In genomic region chr3:13325092-13325491, GRCh38 we compare ENCODE assay signal across 19 cellular contexts.
DNase-seq lines count a peak whose midpoint lies in the region; ATAC-seq and TF ChIP-seq lines count a peak whose summit lies in the region.
"Had no signal": no experiment of that assay in that cellular context is flagged by ENCODE, and none has a peak within 500 bp of the region (broad histone marks: within the 10 kb centered on the region; RNA-seq: fewer than 3 reads in every experiment).

No MANE protein-coding gene starts in this region.

- no peaks in the 10 kb centered on the region for H3K9me3 ChIP-seq in naive thymus-derived CD4-positive, alpha-beta T cell (ENCODE audit: control insufficient read depth in 2 of 3, low read length in 3 of 3)
- no peaks in the 10 kb centered on the region for H3K9me3 ChIP-seq in colonic mucosa
- H3K9me3 ChIP-seq: thyroid gland had no signal

- no peak for TF ChIP-seq CTCF in colonic mucosa (IDR thresholded peaks at IDR 0.05)

- H3K9ac ChIP-seq in colonic mucosa (ENCODE audit: low read depth in 2 of 2, low read length in 2 of 2), result no peak overlapping the region

- peak overlapping the region in 7 of 9 donors; percentile 22 to 76 (median 43) for H3K27ac Mint-ChIP-seq in naive thymus-derived CD4-positive, alpha-beta T cell
- H3K27ac Mint-ChIP-seq: nephron had no signal

- no peak overlapping the region for H3K27ac ChIP-seq in naive thymus-derived CD4-positive, alpha-beta T cell (ENCODE audit: low read depth, low read length)
- no peak overlapping the region for H3K27ac ChIP-seq in colonic mucosa
- H3K27ac ChIP-seq: 22Rv1, thyroid gland had no signal

- H3K36me3 Mint-ChIP-seq in naive thymus-derived CD4-positive, alpha-beta T cell, result peaks cover 3 to 51% (median 20%) of the 10 kb centered on the region in 5 donors

- peaks cover 32 to 98% (median 59%) of the 10 kb centered on the region in 3 experiments for H3K36me3 ChIP-seq in naive thymus-derived CD4-positive, alpha-beta T cell (ENCODE audit: control insufficient read depth in 2 of 3, insufficient read depth in 3 of 3, low read length in 3 of 3)
- H3K36me3 ChIP-seq in colonic mucosa, result no peaks in the 10 kb centered on the region

- H3K27me3 ChIP-seq in naive thymus-derived CD4-positive, alpha-beta T cell (ENCODE audit: control insufficient read depth in 2 of 2, insufficient read depth in 2 of 2, low read length in 2 of 2), result no peaks in the 10 kb centered on the region
- no peaks in the 10 kb centered on the region for H3K27me3 ChIP-seq in colonic mucosa
- H3K27me3 ChIP-seq: thyroid gland had no signal

- CTCF ChIA-PET in naive thymus-derived CD4-positive, alpha-beta T cell (lab: Charles Lee), result interaction anchor here (0.9 to 1.7 kb wide), 3 partner anchors 23 to 128 kb away, joined by 4 to 7 read pairs (median 6); no protein-coding TSS in a partner anchor

- intact Hi-C loops in naive thymus-derived CD4-positive, alpha-beta T cell (cut with micrococcal nuclease), result no loop called here
- intact Hi-C loops in colonic mucosa (cut with DNase I), result no loop called here

- H3K4me3 Mint-ChIP-seq in naive thymus-derived CD4-positive, alpha-beta T cell, result no peak overlapping the region
- H3K4me3 Mint-ChIP-seq: nephron had no signal

- ATAC-seq in GM21390 (IDR thresholded peaks at IDR 0.05; ENCODE audit: unreplicated experiment) (peak; percentile 70), GM21717 (IDR thresholded peaks at IDR 0.05; ENCODE audit: unreplicated experiment) (no peak), GM18519 (IDR thresholded peaks at IDR 0.05; ENCODE audit: low FRiP score, unreplicated experiment) (no peak)
- ATAC-seq in naive thymus-derived CD4-positive, alpha-beta T cell, result no peak
- ATAC-seq: left ventricle myocardium superior had no signal

- no peaks in the 10 kb centered on the region for H3K4me1 Mint-ChIP-seq in naive thymus-derived CD4-positive, alpha-beta T cell
- H3K4me1 Mint-ChIP-seq: CD4-positive, CD25-positive, alpha-beta regulatory T cell had no signal

- no peaks in the 10 kb centered on the region for H3K9me3 Mint-ChIP-seq in naive thymus-derived CD4-positive, alpha-beta T cell
- H3K9me3 Mint-ChIP-seq: nephron had no signal

- peak; percentile 36 for DNase-seq in NCI-H146 (lab: John Stamatoyannopoulos, UW)
- no peak for DNase-seq in NCI-H146 treated with DMSO at 0.1 percent for 48 hours (lab: John Stamatoyannopoulos, UW; ENCODE audit: unreplicated experiment)
- peak; percentile 6 for DNase-seq in NCI-H748 treated with DMSO at 0.1 percent for 48 hours (lab: John Stamatoyannopoulos, UW)
- no peak for DNase-seq in naive thymus-derived CD4-positive, alpha-beta T cell
- DNase-seq in colonic mucosa, result no peak
- DNase-seq: activated CD4-positive, alpha-beta T cell treated with anti-CD3 and anti-CD28 coated beads, Interleukin-2, amount 50 U/mL, for 48 hours; activated gamma-delta T cell treated with Interleukin-2 at 50 U/mL for 16 hours; CD4-positive, CD25-positive, alpha-beta regulatory T cell; effector CD8-positive, alpha-beta T cell; H7; left ventricle myocardium superior; NCI-H187; Right ventricle myocardium superior; thyroid gland had no signal

- POLR2A ChIA-PET in naive thymus-derived CD4-positive, alpha-beta T cell (lab: Charles Lee), result interaction anchor here (0.5 to 1.0 kb wide), 2 partner anchors 56 to 214 kb away, joined by 3 read pairs; no protein-coding TSS in a partner anchor

- no peaks in the 10 kb centered on the region for H3K4me1 ChIP-seq in naive thymus-derived CD4-positive, alpha-beta T cell (ENCODE audit: control insufficient read depth in 2 of 2, insufficient read depth in 2 of 2, low read length in 2 of 2)
- H3K4me1 ChIP-seq in colonic mucosa, result no peaks in the 10 kb centered on the region
- H3K4me1 ChIP-seq: thyroid gland had no signal

- H3K27me3 Mint-ChIP-seq in naive thymus-derived CD4-positive, alpha-beta T cell, result no peaks in the 10 kb centered on the region
- H3K27me3 Mint-ChIP-seq: CD4-positive, CD25-positive, alpha-beta regulatory T cell had no signal

- no peak overlapping the region for H3K4me3 ChIP-seq in naive thymus-derived CD4-positive, alpha-beta T cell (ENCODE audit: low read length)
- H3K4me3 ChIP-seq in colonic mucosa, result no peak overlapping the region
- H3K4me3 ChIP-seq: thyroid gland had no signal

Comparison
In these comparisons a context has a peak if more than half of its experiments do, and no peak if none do; other contexts are left out.
1. DNase-seq: peak in NCI-H146 (single experiment) and NCI-H748 treated with DMSO at 0.1 percent for 48 hours (single experiment); none in NCI-H146 treated with DMSO at 0.1 percent for 48 hours (single experiment), naive thymus-derived CD4-positive, alpha-beta T cell (0 of 9) and colonic mucosa (single experiment).